ENCODE assay signal across 13 cellular contexts in genomic region chr3:152769523-152769922, GRCh38.
DNase-seq lines count a peak whose midpoint lies in the region; ATAC-seq and TF ChIP-seq lines count a peak whose summit lies in the region.
"Had no signal": no experiment of that assay in that cellular context is flagged by ENCODE, and none has a peak within 500 bp of the region (broad histone marks: within the 10 kb centered on the region; RNA-seq: fewer than 3 reads in every experiment).

No MANE protein-coding gene starts in this region.

- TF ChIP-seq CTCF in epithelial cell of esophagus (IDR thresholded peaks at IDR 0.05; ENCODE audit: insufficient read depth, low read depth, low read length, missing control alignments), result no peak
- TF ChIP-seq CTCF in adrenal gland (IDR thresholded peaks at IDR 0.05), result no peak

- H3K27ac ChIP-seq in adrenal gland, result no peak overlapping the region
- H3K27ac ChIP-seq: Peyer's patch had no signal

- H3K4me3 ChIP-seq in epithelial cell of esophagus (ENCODE audit: low read length) (no peak overlapping the region), adrenal gland (no peak overlapping the region)
- H3K4me3 ChIP-seq: Peyer's patch had no signal

- DNase-seq in epithelial cell of esophagus (ENCODE audit: low read depth) (peak; percentile 69), NCI-H2081 treated with DMSO at 0.1 percent for 48 hours (lab: John Stamatoyannopoulos, UW) (no peak), EL (no peak), adrenal gland (no peak)
- DNase-seq in stimulated activated naive CD8-positive, alpha-beta T cell treated with anti-CD3 and anti-CD28 coated beads, Interleukin-15, Interleukin-2, amounts not matched to agents 100 U/mL and 50 U/mL, for 24 hours, result no peak
- DNase-seq: activated B cell treated with CpG ODN at 0.5 μM for 24 hours; activated gamma-delta T cell treated with Interleukin-2 at 50 U/mL for 16 hours; CD4-positive, CD25-positive, alpha-beta regulatory T cell; NCI-H187; Peyer's patch had no signal

- intact Hi-C loops in adrenal gland (cut with DNase I), result no loop called here

- ATAC-seq in GM18508 (IDR thresholded peaks at IDR 0.05; ENCODE audit: insufficient read depth, unreplicated experiment) (peak; percentile 81), GM21447 (IDR thresholded peaks at IDR 0.05; ENCODE audit: unreplicated experiment) (peak; percentile 94), HG03135 (IDR thresholded peaks at IDR 0.05; ENCODE audit: unreplicated experiment) (peak; percentile 85)
- no peak for ATAC-seq in stimulated activated naive CD8-positive, alpha-beta T cell treated with anti-CD3 and anti-CD28 coated beads, Interleukin-15, Interleukin-2, amounts not matched to agents 100 U/mL and 50 U/mL, for 24 hours

- no peaks in the 10 kb centered on the region for H3K27me3 ChIP-seq in adrenal gland
- H3K27me3 ChIP-seq: Peyer's patch had no signal

- H3K4me1 ChIP-seq in adrenal gland (replicated peaks in 1 of 2), result no peaks in the 10 kb centered on the region
- H3K4me1 ChIP-seq: Peyer's patch had no signal

- H3K36me3 ChIP-seq in adrenal gland (replicated peaks in 1 of 2), result no peaks in the 10 kb centered on the region
- H3K36me3 ChIP-seq: Peyer's patch had no signal

- no peak for TF ChIP-seq POLR2A in adrenal gland (IDR thresholded peaks at IDR 0.05)

- H3K9me3 ChIP-seq in adrenal gland (replicated peaks in 1 of 3), result no peaks in the 10 kb centered on the region
- H3K9me3 ChIP-seq: Peyer's patch had no signal
